1 cellular context compared by ENCODE assay signal in genomic region chr15:27897481-27897880, GRCh38.
TF ChIP-seq lines count a peak whose summit lies in the region.

No MANE protein-coding gene starts in this region.

TF ChIP-seq in HepG2, 621 proteins besides CTCF, POLR2A, EP300 and RAD21 (continued from another document):
- TF ChIP-seq, protein P1, sequence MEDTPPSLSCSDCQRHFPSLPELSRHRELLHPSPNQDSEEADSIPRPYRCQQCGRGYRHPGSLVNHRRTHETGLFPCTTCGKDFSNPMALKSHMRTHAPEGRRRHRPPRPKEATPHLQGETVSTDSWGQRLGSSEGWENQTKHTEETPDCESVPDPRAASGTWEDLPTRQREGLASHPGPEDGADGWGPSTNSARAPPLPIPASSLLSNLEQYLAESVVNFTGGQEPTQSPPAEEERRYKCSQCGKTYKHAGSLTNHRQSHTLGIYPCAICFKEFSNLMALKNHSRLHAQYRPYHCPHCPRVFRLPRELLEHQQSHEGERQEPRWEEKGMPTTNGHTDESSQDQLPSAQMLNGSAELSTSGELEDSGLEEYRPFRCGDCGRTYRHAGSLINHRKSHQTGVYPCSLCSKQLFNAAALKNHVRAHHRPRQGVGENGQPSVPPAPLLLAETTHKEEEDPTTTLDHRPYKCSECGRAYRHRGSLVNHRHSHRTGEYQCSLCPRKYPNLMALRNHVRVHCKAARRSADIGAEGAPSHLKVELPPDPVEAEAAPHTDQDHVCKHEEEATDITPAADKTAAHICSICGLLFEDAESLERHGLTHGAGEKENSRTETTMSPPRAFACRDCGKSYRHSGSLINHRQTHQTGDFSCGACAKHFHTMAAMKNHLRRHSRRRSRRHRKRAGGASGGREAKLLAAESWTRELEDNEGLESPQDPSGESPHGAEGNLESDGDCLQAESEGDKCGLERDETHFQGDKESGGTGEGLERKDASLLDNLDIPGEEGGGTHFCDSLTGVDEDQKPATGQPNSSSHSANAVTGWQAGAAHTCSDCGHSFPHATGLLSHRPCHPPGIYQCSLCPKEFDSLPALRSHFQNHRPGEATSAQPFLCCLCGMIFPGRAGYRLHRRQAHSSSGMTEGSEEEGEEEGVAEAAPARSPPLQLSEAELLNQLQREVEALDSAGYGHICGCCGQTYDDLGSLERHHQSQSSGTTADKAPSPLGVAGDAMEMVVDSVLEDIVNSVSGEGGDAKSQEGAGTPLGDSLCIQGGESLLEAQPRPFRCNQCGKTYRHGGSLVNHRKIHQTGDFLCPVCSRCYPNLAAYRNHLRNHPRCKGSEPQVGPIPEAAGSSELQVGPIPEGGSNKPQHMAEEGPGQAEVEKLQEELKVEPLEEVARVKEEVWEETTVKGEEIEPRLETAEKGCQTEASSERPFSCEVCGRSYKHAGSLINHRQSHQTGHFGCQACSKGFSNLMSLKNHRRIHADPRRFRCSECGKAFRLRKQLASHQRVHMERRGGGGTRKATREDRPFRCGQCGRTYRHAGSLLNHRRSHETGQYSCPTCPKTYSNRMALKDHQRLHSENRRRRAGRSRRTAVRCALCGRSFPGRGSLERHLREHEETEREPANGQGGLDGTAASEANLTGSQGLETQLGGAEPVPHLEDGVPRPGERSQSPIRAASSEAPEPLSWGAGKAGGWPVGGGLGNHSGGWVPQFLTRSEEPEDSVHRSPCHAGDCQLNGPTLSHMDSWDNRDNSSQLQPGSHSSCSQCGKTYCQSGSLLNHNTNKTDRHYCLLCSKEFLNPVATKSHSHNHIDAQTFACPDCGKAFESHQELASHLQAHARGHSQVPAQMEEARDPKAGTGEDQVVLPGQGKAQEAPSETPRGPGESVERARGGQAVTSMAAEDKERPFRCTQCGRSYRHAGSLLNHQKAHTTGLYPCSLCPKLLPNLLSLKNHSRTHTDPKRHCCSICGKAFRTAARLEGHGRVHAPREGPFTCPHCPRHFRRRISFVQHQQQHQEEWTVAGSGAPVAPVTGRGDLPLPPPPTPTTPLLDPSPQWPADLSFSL (CRISPR knock-in tag; IDR thresholded peaks at IDR 0.05): no peak
- TF ChIP-seq ZBTB7A (CRISPR knock-in tag; IDR thresholded peaks at IDR 0.05): no peak
- no peak for TF ChIP-seq U2AF1 (optimal IDR thresholded peaks at IDR 0.05; ENCODE audit: low read depth, low read length)
- no peak for TF ChIP-seq RBM39 (IDR thresholded peaks at IDR 0.05; ENCODE audit: low read depth, low read length, poor library complexity, severe bottlenecking)
- no peak for TF ChIP-seq MIXL1 (CRISPR knock-in tag; IDR thresholded peaks at IDR 0.05)
- no peak for TF ChIP-seq PRDM10 (CRISPR knock-in tag; IDR thresholded peaks at IDR 0.05; ENCODE audit: low read depth)
- TF ChIP-seq ZNF816 (CRISPR knock-in tag; IDR thresholded peaks at IDR 0.05; ENCODE audit: borderline replicate concordance): no peak
